ENCODE assay signal across 1 cellular context in the genomic region with DNA sequence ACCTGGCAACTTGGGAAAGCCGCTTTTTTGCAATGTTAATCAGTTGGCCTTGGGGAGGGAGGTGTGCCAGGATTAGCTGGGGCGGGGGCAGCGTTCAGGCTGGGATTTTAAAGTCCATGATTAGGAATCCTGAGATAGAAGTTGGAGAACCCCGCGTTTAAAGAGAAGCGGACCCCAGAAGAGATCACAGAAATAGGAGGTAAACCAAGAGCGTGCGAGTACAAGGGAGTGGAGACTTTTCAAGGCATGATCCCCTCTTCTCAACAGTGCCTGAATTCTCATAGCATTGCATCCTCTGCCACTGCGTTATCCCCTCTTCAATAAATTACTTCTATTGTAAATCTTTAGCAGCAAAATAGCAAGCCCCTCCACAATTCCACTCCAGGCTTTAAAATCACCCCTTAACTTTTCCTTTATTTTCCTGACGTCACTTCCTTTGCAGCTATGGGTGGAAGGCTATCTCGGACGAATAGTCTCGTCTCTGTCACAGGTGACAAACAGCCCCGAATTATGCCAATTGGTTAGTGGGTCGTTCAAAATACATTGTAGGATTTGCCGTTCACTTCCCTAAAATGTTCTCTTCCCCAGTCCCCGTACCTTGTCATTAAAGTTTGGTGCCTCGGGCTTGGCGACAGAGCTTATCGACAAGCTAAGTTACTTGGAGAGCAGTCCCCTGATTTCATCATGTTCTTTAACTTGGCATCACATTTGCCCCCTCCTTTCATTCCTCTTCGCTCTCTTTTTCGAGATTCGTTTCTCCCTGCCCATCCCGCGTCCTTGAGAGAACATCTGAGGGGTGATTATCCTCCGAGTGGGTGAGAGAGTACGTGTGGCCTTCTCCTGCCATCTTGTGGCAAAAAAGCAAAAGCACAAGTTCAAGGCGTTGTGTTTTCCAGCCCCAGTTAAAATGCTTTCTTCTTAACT.
A peak's percentile ranks its signal among the peaks of the same experiment; 100 is the strongest.
TF ChIP-seq lines count a peak whose summit lies in the region.

No MANE protein-coding gene starts in this region.

TF ChIP-seq in K562, 482 proteins besides CTCF, POLR2A, EP300 and RAD21 (continued from another document and continues in another):
- TF ChIP-seq, protein P1, sequence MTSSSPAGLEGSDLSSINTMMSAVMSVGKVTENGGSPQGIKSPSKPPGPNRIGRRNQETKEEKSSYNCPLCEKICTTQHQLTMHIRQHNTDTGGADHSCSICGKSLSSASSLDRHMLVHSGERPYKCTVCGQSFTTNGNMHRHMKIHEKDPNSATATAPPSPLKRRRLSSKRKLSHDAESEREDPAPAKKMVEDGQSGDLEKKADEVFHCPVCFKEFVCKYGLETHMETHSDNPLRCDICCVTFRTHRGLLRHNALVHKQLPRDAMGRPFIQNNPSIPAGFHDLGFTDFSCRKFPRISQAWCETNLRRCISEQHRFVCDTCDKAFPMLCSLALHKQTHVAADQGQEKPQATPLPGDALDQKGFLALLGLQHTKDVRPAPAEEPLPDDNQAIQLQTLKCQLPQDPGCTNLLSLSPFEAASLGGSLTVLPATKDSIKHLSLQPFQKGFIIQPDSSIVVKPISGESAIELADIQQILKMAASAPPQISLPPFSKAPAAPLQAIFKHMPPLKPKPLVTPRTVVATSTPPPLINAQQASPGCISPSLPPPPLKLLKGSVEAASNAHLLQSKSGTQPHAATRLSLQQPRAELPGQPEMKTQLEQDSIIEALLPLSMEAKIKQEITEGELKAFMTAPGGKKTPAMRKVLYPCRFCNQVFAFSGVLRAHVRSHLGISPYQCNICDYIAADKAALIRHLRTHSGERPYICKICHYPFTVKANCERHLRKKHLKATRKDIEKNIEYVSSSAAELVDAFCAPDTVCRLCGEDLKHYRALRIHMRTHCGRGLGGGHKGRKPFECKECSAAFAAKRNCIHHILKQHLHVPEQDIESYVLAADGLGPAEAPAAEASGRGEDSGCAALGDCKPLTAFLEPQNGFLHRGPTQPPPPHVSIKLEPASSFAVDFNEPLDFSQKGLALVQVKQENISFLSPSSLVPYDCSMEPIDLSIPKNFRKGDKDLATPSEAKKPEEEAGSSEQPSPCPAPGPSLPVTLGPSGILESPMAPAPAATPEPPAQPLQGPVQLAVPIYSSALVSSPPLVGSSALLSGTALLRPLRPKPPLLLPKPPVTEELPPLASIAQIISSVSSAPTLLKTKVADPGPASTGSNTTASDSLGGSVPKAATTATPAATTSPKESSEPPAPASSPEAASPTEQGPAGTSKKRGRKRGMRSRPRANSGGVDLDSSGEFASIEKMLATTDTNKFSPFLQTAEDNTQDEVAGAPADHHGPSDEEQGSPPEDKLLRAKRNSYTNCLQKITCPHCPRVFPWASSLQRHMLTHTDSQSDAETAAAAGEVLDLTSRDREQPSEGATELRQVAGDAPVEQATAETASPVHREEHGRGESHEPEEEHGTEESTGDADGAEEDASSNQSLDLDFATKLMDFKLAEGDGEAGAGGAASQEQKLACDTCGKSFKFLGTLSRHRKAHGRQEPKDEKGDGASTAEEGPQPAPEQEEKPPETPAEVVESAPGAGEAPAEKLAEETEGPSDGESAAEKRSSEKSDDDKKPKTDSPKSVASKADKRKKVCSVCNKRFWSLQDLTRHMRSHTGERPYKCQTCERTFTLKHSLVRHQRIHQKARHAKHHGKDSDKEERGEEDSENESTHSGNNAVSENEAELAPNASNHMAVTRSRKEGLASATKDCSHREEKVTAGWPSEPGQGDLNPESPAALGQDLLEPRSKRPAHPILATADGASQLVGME (CRISPR knock-in tag; IDR thresholded peaks at IDR 0.05): no peak
- TF ChIP-seq RBM17 (IDR thresholded peaks at IDR 0.05; ENCODE audit: borderline replicate concordance, low read depth, low read length) (no peak), ZHX1 (conservative IDR thresholded peaks at IDR 0.05; ENCODE audit: low read length) (0 out of 2 replicates have a peak, but pooled peaks have one; percentile 35), ZNF121 (CRISPR knock-in tag; conservative IDR thresholded peaks at IDR 0.05) (no peak), KAT2B (IDR thresholded peaks at IDR 0.05; ENCODE audit: low read depth, low read length) (no peak), RCOR1 (IDR thresholded peaks at IDR 0.05; ENCODE audit: borderline replicate concordance in 1 of 2, low read depth in 2 of 2, low read length in 2 of 2) (peak in 1 of 2 experiments; percentile 87; a peak in 2 of 4 replicates), MLLT1 (IDR thresholded peaks at IDR 0.05) (peak; percentile 88), BACH1 (tag; IDR thresholded peaks at IDR 0.05) (no peak), ZBTB40 (IDR thresholded peaks at IDR 0.05) (peak; percentile 73), ZBTB40 (CRISPR knock-in tag; IDR thresholded peaks at IDR 0.05) (no peak), ZFPM2 (CRISPR knock-in tag; IDR thresholded peaks at IDR 0.05) (no peak; the same call in 1 of the 2 replicates), RHOXF2B (CRISPR knock-in tag; conservative IDR thresholded peaks at IDR 0.05) (no peak), ZNF280A (IDR thresholded peaks at IDR 0.05; ENCODE audit: low read depth, partially characterized antibody) (no peak), SREBF2 (CRISPR knock-in tag; IDR thresholded peaks at IDR 0.05) (no peak), KLF1 (tag; IDR thresholded peaks at IDR 0.05) (no peak), TFE3 (CRISPR knock-in tag; IDR thresholded peaks at IDR 0.05) (no peak), MTA2 (IDR thresholded peaks at IDR 0.05; ENCODE audit: low read depth) (peak; percentile 13; the same call in 1 of the 2 replicates), ZNF232 (CRISPR knock-in tag; IDR thresholded peaks at IDR 0.05) (no peak), CAMTA2 (CRISPR knock-in tag; conservative IDR thresholded peaks at IDR 0.05) (no peak), E2F6 (IDR thresholded peaks at IDR 0.05; ENCODE audit: borderline replicate concordance in 1 of 2, extremely low read depth in 1 of 2, insufficient read depth in 1 of 2, insufficient read length in 1 of 2, low read depth in 1 of 2, low read length in 1 of 2, poor library complexity in 1 of 2, severe bottlenecking in 1 of 2) (no peak), POLR2AphosphoS5 (IDR thresholded peaks at IDR 0.05; ENCODE audit: control insufficient read depth, insufficient read depth, low read depth, low read length) (peak; percentile 73), ZNF184 (CRISPR knock-in tag; IDR thresholded peaks at IDR 0.05) (no peak)
- TF ChIP-seq, protein P2, sequence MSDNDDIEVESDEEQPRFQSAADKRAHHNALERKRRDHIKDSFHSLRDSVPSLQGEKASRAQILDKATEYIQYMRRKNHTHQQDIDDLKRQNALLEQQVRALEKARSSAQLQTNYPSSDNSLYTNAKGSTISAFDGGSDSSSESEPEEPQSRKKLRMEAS (CRISPR knock-in tag; IDR thresholded peaks at IDR 0.05): no peak
